In the genomic region with DNA sequence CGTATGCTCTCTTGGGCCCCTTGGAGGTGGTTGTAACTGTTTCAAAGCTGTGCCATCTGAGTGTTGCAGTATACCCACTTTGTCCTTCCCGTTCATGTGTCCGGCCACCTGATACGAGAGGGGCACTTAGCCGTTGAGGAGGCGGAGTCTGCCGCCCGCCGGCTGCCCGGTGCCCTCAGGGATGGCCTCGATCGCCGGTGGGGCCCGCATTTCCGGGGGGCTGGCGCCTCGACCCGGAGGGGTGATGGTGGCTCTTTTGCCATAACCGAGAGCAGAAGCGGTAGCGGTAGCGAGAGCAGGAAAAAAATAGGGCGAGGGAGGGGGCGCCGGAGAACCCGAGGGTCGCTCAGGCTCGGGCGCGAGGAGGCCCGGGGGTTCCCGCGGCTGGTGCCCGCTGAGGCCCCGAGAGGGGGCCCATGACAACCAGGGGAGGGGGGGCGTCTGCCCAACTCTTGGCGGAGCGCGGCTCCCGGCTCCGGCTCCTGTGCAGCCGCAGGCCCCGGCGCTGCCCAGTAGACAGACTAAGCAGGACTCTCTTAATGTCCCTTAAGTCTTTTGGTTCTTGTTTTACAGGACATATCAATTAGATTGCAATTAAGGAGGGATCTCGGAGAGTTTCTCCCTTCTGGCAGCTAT, we compare ENCODE assay signal across 1 cellular context.
TF ChIP-seq lines count a peak whose summit lies in the region.

No MANE protein-coding gene starts in this region.

TF ChIP-seq in GM23338, 12 proteins besides CTCF, POLR2A, EP300 and RAD21 (continued from another document):
- TF ChIP-seq, protein P1, sequence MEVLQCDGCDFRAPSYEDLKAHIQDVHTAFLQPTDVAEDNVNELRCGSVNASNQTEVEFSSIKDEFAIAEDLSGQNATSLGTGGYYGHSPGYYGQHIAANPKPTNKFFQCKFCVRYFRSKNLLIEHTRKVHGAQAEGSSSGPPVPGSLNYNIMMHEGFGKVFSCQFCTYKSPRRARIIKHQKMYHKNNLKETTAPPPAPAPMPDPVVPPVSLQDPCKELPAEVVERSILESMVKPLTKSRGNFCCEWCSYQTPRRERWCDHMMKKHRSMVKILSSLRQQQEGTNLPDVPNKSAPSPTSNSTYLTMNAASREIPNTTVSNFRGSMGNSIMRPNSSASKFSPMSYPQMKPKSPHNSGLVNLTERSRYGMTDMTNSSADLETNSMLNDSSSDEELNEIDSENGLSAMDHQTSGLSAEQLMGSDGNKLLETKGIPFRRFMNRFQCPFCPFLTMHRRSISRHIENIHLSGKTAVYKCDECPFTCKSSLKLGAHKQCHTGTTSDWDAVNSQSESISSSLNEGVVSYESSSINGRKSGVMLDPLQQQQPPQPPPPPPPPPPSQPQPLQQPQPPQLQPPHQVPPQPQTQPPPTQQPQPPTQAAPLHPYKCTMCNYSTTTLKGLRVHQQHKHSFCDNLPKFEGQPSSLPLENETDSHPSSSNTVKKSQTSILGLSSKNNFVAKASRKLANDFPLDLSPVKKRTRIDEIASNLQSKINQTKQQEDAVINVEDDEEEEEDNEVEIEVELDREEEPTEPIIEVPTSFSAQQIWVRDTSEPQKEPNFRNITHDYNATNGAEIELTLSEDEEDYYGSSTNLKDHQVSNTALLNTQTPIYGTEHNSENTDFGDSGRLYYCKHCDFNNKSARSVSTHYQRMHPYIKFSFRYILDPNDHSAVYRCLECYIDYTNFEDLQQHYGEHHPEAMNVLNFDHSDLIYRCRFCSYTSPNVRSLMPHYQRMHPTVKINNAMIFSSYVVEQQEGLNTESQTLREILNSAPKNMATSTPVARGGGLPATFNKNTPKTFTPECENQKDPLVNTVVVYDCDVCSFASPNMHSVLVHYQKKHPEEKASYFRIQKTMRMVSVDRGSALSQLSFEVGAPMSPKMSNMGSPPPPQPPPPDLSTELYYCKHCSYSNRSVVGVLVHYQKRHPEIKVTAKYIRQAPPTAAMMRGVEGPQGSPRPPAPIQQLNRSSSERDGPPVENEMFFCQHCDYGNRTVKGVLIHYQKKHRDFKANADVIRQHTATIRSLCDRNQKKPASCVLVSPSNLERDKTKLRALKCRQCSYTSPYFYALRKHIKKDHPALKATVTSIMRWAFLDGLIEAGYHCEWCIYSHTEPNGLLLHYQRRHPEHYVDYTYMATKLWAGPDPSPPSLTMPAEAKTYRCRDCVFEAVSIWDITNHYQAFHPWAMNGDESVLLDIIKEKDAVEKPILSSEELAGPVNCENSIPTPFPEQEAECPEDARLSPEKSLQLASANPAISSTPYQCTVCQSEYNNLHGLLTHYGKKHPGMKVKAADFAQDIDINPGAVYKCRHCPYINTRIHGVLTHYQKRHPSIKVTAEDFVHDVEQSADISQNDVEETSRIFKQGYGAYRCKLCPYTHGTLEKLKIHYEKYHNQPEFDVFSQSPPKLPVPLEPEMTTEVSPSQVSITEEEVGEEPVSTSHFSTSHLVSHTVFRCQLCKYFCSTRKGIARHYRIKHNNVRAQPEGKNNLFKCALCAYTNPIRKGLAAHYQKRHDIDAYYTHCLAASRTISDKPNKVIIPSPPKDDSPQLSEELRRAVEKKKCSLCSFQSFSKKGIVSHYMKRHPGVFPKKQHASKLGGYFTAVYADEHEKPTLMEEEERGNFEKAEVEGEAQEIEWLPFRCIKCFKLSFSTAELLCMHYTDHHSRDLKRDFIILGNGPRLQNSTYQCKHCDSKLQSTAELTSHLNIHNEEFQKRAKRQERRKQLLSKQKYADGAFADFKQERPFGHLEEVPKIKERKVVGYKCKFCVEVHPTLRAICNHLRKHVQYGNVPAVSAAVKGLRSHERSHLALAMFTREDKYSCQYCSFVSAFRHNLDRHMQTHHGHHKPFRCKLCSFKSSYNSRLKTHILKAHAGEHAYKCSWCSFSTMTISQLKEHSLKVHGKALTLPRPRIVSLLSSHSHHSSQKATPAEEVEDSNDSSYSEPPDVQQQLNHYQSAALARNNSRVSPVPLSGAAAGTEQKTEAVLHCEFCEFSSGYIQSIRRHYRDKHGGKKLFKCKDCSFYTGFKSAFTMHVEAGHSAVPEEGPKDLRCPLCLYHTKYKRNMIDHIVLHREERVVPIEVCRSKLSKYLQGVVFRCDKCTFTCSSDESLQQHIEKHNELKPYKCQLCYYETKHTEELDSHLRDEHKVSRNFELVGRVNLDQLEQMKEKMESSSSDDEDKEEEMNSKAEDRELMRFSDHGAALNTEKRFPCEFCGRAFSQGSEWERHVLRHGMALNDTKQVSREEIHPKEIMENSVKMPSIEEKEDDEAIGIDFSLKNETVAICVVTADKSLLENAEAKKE (CRISPR knock-in tag; IDR thresholded peaks at IDR 0.05), result no peak
- TF ChIP-seq EZH2phosphoT487 (IDR thresholded peaks at IDR 0.05; ENCODE audit: unreplicated experiment), result no peak
- TF ChIP-seq, protein P2, sequence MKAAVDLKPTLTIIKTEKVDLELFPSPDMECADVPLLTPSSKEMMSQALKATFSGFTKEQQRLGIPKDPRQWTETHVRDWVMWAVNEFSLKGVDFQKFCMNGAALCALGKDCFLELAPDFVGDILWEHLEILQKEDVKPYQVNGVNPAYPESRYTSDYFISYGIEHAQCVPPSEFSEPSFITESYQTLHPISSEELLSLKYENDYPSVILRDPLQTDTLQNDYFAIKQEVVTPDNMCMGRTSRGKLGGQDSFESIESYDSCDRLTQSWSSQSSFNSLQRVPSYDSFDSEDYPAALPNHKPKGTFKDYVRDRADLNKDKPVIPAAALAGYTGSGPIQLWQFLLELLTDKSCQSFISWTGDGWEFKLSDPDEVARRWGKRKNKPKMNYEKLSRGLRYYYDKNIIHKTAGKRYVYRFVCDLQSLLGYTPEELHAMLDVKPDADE (IDR thresholded peaks at IDR 0.05), result no peak
- no peak for TF ChIP-seq POLR2AphosphoS5 (IDR thresholded peaks at IDR 0.05; ENCODE audit: low read depth)
- TF ChIP-seq STAT1 (IDR thresholded peaks at IDR 0.05; ENCODE audit: unreplicated experiment), result no peak
- TF ChIP-seq CREB1 (CRISPR knock-in tag; IDR thresholded peaks at IDR 0.05; ENCODE audit: low read depth), result no peak
- no peak for TF ChIP-seq EZH2 (IDR thresholded peaks at IDR 0.05; ENCODE audit: low read depth, unreplicated experiment)
- no peak for TF ChIP-seq ZNF114 (CRISPR knock-in tag; IDR thresholded peaks at IDR 0.05)
- no peak for TF ChIP-seq JUNB (IDR thresholded peaks at IDR 0.05; ENCODE audit: unreplicated experiment)
- TF ChIP-seq ZNF331 (CRISPR knock-in tag; IDR thresholded peaks at IDR 0.05; ENCODE audit: low read depth), result no peak
- no peak for TF ChIP-seq NANOG (IDR thresholded peaks at IDR 0.05; ENCODE audit: borderline replicate concordance)
